Comparison of ENCODE assay signal across 20 cellular contexts in the genomic region with DNA sequence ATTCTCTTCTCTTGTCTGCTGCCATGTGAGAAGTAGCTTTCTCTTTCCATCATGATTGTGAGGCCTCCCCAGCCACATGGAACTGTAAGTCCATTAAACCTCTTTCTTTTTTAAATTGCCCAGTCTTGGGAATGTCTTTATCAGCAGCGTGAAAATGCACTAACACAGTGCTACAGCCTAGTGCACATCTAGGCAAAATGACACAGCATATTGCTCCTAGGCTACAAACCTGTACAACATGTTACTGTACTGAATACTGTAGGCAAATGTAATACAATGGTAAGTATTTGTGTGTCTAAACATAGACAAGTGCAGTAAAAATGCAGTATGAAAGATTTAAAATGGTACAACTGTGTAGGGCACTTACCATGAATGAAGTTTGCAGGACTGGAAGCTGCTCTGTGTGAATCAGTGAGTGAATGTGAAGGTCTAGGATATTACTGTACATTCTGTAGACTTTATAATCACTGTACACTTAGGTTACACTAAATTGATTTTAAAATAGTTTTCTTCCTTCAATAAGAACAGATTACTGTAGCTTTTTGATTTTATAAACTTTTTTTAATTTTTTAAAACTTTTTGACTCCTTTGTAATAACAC.
DNase-seq lines count a peak whose midpoint lies in the region; ATAC-seq, FAIRE-seq and TF ChIP-seq lines count a peak whose summit lies in the region.
"Had no signal": no experiment of that assay in that cellular context is flagged by ENCODE, and none has a peak within 500 bp of the region (broad histone marks: within the 10 kb centered on the region; RNA-seq: fewer than 3 reads in every experiment).

No MANE protein-coding gene starts in this region.

- POLR2A ChIA-PET in WTC11 (lab: Charles Lee): no interaction called here

- intact Hi-C loops in lower lobe of right lung (cut with DNase I): no loop called here

- H3K9me3 Mint-ChIP-seq in GM23338 (peaks cover 9% of the 10 kb centered on the region; the same call in 2 of the 3 replicates), WTC11 (peaks cover 5% of the 10 kb centered on the region; the same call in 1 of the 2 replicates)

- H4K20me1 ChIP-seq in GM23338 (replicated peaks; ENCODE audit: insufficient read depth): no peaks in the 10 kb centered on the region

- H3K79me2 ChIP-seq in GM23338 (replicated peaks; ENCODE audit: insufficient read depth): no peaks in the 10 kb centered on the region

- H3K4me3 ChIP-seq in GM23338 (no peak overlapping the region), lower lobe of right lung (no peak overlapping the region)

- ATAC-seq in GM23338 (no peak), WTC11 (no peak), lower lobe of right lung (no peak), HG03175 (IDR thresholded peaks at IDR 0.05; ENCODE audit: unreplicated experiment) (no peak)

- H3K27me3 Mint-ChIP-seq in GM23338 (ENCODE audit: insufficient read depth, low read depth, poor library complexity) (no peaks in the 10 kb centered on the region), WTC11 (ENCODE audit: low read depth) (no peaks in the 10 kb centered on the region)
- H3K27me3 Mint-ChIP-seq: CD4-positive, CD25-positive, alpha-beta regulatory T cell had no signal

- peak; percentile 3 for FAIRE-seq in A204.1 (lab: Jason Lieb, UNC)
- FAIRE-seq in frontal cortex (lab: Jason Lieb, UNC): peak; percentile 56

- H3F3A ChIP-seq in GM23338 (replicated peaks; ENCODE audit: low read depth): no peaks in the 10 kb centered on the region

- H3K4me1 ChIP-seq in GM23338 (ENCODE audit: insufficient read depth) (no peaks in the 10 kb centered on the region), lower lobe of right lung (no peaks in the 10 kb centered on the region)
- H3K4me1 ChIP-seq: BE2C had no signal

- no peak for TF ChIP-seq CTCF in GM23338 (conservative IDR thresholded peaks at IDR 0.05; ENCODE audit: low read depth in 2 of 2)
- no peak for TF ChIP-seq CTCF in WTC11 (IDR thresholded peaks at IDR 0.05)
- no peak for TF ChIP-seq CTCF in lower lobe of right lung (IDR thresholded peaks at IDR 0.05)

- no peaks in the 10 kb centered on the region; the same call in 1 of the 2 replicates for H3K9me2 ChIP-seq in GM23338 (ENCODE audit: insufficient read depth)

- no peak overlapping the region for H3K4me2 ChIP-seq in GM23338

- H3K36me3 Mint-ChIP-seq in GM23338 (ENCODE audit: low read depth) (peaks cover 2% of the 10 kb centered on the region; the same call in 2 of the 3 replicates), WTC11 (0 out of 2 replicates have a peak, but pooled peaks cover 2% of the 10 kb centered on the region)
- H3K36me3 Mint-ChIP-seq: CD4-positive, CD25-positive, alpha-beta regulatory T cell; CD8-positive, alpha-beta memory T cell had no signal

- H3K4me3 Mint-ChIP-seq in GM23338 (no peak overlapping the region), WTC11 (no peak overlapping the region)
- H3K4me3 Mint-ChIP-seq: CD4-positive, CD25-positive, alpha-beta regulatory T cell; CD8-positive, alpha-beta memory T cell; H9 had no signal

- H3K27ac Mint-ChIP-seq in GM23338: no peak overlapping the region
- H3K27ac Mint-ChIP-seq in WTC11: 0 out of 2 replicates have a peak overlapping the region, but pooled peaks have one; percentile 61
- H3K27ac Mint-ChIP-seq: CD4-positive, CD25-positive, alpha-beta regulatory T cell; CD8-positive, alpha-beta memory T cell; H9 had no signal

- H2AFZ ChIP-seq in GM23338: peak overlapping the region; percentile 56; the same call in 1 of the 2 replicates

- no peaks in the 10 kb centered on the region for H3K36me3 ChIP-seq in GM23338 (ENCODE audit: insufficient read depth)
- H3K36me3 ChIP-seq in lower lobe of right lung: no peaks in the 10 kb centered on the region
- H3K36me3 ChIP-seq: BE2C had no signal

- H3K27me3 ChIP-seq in GM23338 (ENCODE audit: insufficient read depth) (no peaks in the 10 kb centered on the region), lower lobe of right lung (ENCODE audit: low read depth) (no peaks in the 10 kb centered on the region)
- H3K27me3 ChIP-seq: BE2C had no signal

- H3K9me3 ChIP-seq in lower lobe of right lung: no peaks in the 10 kb centered on the region
- H3K9me3 ChIP-seq: BE2C had no signal

- CTCF ChIA-PET in WTC11 (lab: Charles Lee): no interaction called here

- no peak overlapping the region for H3K27ac ChIP-seq in GM23338 (ENCODE audit: low read depth)
- H3K27ac ChIP-seq in lower lobe of right lung: no peak overlapping the region
- H3K27ac ChIP-seq: HL-60 had no signal

- no peak for DNase-seq in GM23338 (ENCODE audit: low spot score)
- DNase-seq in WTC11 (ENCODE audit: low spot score): no peak
- no peak for DNase-seq in frontal cortex (ENCODE audit: low spot score in 2 of 2)
- DNase-seq in lower lobe of right lung: no peak
- DNase-seq in globus pallidus (ENCODE audit: low spot score): no peak
- DNase-seq: 8988T; ACHN; BE2C; C1 segment of cervical spinal cord; CD4-positive, CD25-positive, alpha-beta regulatory T cell; CD8-positive, alpha-beta memory T cell; COR-L47; DMS 273 treated with DMSO at 0.1 percent for 48 hours; GOT3; H9; IMR-90; KBM-7 had no signal

- no peaks in the 10 kb centered on the region for H3K4me1 Mint-ChIP-seq in GM23338
- H3K4me1 Mint-ChIP-seq in WTC11: no peaks in the 10 kb centered on the region
- H3K4me1 Mint-ChIP-seq: CD4-positive, CD25-positive, alpha-beta regulatory T cell; CD8-positive, alpha-beta memory T cell; H9 had no signal

TF ChIP-seq in GM23338, 12 proteins besides CTCF, POLR2A, EP300 and RAD21 (continues in another document):
- TF ChIP-seq EZH2phosphoT487 (IDR thresholded peaks at IDR 0.05; ENCODE audit: unreplicated experiment): no peak
- TF ChIP-seq ETS1 (IDR thresholded peaks at IDR 0.05): no peak

TF ChIP-seq in WTC11, 78 proteins besides CTCF, POLR2A, EP300 and RAD21 (continues in another document):
- TF ChIP-seq USF2 (CRISPR knock-in tag; IDR thresholded peaks at IDR 0.05) (no peak), HMGA2 (CRISPR knock-in tag; IDR thresholded peaks at IDR 0.05) (no peak), ZNF281 (CRISPR knock-in tag; IDR thresholded peaks at IDR 0.05) (no peak), ZNF671 (CRISPR knock-in tag; IDR thresholded peaks at IDR 0.05) (no peak), FOXP1 (CRISPR knock-in tag; IDR thresholded peaks at IDR 0.05; ENCODE audit: borderline replicate concordance) (no peak), TCF7 (CRISPR knock-in tag; IDR thresholded peaks at IDR 0.05; ENCODE audit: low read depth) (no peak), TEAD4 (CRISPR knock-in tag; IDR thresholded peaks at IDR 0.05) (no peak), ZNF263 (CRISPR knock-in tag; IDR thresholded peaks at IDR 0.05; ENCODE audit: low read depth) (no peak)
- TF ChIP-seq, protein P1, sequence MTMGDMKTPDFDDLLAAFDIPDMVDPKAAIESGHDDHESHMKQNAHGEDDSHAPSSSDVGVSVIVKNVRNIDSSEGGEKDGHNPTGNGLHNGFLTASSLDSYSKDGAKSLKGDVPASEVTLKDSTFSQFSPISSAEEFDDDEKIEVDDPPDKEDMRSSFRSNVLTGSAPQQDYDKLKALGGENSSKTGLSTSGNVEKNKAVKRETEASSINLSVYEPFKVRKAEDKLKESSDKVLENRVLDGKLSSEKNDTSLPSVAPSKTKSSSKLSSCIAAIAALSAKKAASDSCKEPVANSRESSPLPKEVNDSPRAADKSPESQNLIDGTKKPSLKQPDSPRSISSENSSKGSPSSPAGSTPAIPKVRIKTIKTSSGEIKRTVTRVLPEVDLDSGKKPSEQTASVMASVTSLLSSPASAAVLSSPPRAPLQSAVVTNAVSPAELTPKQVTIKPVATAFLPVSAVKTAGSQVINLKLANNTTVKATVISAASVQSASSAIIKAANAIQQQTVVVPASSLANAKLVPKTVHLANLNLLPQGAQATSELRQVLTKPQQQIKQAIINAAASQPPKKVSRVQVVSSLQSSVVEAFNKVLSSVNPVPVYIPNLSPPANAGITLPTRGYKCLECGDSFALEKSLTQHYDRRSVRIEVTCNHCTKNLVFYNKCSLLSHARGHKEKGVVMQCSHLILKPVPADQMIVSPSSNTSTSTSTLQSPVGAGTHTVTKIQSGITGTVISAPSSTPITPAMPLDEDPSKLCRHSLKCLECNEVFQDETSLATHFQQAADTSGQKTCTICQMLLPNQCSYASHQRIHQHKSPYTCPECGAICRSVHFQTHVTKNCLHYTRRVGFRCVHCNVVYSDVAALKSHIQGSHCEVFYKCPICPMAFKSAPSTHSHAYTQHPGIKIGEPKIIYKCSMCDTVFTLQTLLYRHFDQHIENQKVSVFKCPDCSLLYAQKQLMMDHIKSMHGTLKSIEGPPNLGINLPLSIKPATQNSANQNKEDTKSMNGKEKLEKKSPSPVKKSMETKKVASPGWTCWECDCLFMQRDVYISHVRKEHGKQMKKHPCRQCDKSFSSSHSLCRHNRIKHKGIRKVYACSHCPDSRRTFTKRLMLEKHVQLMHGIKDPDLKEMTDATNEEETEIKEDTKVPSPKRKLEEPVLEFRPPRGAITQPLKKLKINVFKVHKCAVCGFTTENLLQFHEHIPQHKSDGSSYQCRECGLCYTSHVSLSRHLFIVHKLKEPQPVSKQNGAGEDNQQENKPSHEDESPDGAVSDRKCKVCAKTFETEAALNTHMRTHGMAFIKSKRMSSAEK (CRISPR knock-in tag; IDR thresholded peaks at IDR 0.05; ENCODE audit: borderline replicate concordance): no peak
